22 cellular contexts compared by ENCODE assay signal in the genomic region with DNA sequence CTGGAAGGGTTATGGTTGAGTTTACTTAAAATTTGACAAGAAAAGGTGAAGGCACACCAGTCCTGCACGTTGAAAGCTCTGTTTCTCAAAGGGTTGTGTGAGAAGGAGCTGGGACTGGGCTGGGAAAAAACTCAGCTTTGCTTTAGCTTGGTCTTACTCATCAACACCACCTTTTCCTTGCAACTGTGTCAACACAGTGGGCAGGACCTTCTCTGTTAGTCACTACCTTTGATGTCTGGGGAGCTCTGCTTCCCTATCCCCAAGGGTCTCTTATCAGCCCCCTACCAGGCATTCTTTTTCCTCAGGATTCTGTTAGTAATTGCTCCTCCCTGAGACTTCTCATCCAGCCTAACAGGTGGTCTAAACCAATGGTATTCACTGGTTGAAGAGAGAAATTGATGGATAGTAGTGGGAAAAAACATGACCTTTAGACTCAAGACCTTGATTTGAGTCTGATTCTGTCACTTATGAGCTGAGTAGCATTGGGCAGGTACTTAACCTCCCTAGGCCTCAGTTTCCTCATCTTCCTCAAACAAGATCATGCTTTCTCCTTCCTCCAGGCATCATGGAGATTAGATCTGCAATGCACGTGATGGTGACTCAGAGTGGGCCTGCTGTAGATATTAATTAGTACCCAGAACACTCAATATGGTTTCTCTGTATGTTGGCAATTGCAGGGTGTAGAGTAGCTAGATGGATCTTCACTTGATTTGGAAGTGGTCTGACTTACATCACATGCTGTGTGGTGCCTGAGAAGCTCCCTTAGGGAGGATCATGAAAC. TPM values are rescaled to one million over a fixed set of nuclear protein-coding genes. Genes with fewer than 3 reads are reported as not detected.
A peak's percentile ranks its signal among the peaks of the same experiment; 100 is the strongest.
DNase-seq lines count a peak whose midpoint lies in the region; ATAC-seq and TF ChIP-seq lines count a peak whose summit lies in the region.
"Had no signal": no experiment of that assay in that cellular context is flagged by ENCODE, and none has a peak within 500 bp of the region (broad histone marks: within the 10 kb centered on the region; RNA-seq: fewer than 3 reads in every experiment).

No MANE protein-coding gene starts in this region.

- DNase-seq in DMS53 treated with DMSO at 0.1 percent for 48 hours (lab: John Stamatoyannopoulos, UW; ENCODE audit: unreplicated experiment) (peak; percentile 66), HT1080 (ENCODE audit: low read depth) (peak; percentile 70), mammary epithelial cell (peak; percentile 24), mesendoderm (peak; percentile 64), NCI-H1105 treated with DMSO at 0.1 percent for 48 hours (lab: John Stamatoyannopoulos, UW) (no peak), CD1c-positive myeloid dendritic cell (ENCODE audit: extremely low spot score) (no peak)
- DNase-seq: CD4-positive, alpha-beta T cell; COR-L47; DND-41; GOT3; HCEC 1CT; KBM-7; NCI-H1092 treated with DMSO at 0.1 percent for 48 hours; NCI-H2029; NCI-H2227 treated with DMSO at 0.1 percent for 48 hours; NCI-H524; NCI-H82 had no signal

- H2BK15ac ChIP-seq in mesendoderm (replicated peaks; ENCODE audit: low read depth) = no peak overlapping the region

- H2AFZ ChIP-seq in mammary epithelial cell (ENCODE audit: low read depth, low read length) = no peak overlapping the region

- H3K18ac ChIP-seq in mesendoderm (ENCODE audit: low read length) = no peak overlapping the region

- H3K4me1 ChIP-seq in mammary epithelial cell (ENCODE audit: insufficient read depth, low read length) (no peaks in the 10 kb centered on the region), mesendoderm (ENCODE audit: control insufficient read depth, low read depth, low read length) (no peaks in the 10 kb centered on the region)
- H3K4me1 ChIP-seq: SJSA1 had no signal

- CTCF ChIA-PET in mammary epithelial cell (lab: Charles Lee; ENCODE audit: low non-redundant PET) = no interaction called here

- H3K4ac ChIP-seq in mesendoderm (ENCODE audit: low read depth, low read length) = no peak overlapping the region

- TF ChIP-seq CTCF in mammary epithelial cell (conservative IDR thresholded peaks at IDR 0.05 in 1 of 2, IDR thresholded peaks at IDR 0.05 in 1 of 2; ENCODE audit: extremely low read depth in 1 of 2, insufficient read depth in 1 of 2, low read depth in 1 of 2, low read length in 2 of 2) = no peak

- no peak overlapping the region for H3K56ac ChIP-seq in mesendoderm (ENCODE audit: low read length)

- H4K8ac ChIP-seq in mesendoderm (ENCODE audit: low read depth, low read length) = no peak overlapping the region

- H2BK120ac ChIP-seq in mesendoderm (ENCODE audit: low read depth, low read length) = no peak overlapping the region

- H3K4me2 ChIP-seq in mammary epithelial cell (ENCODE audit: insufficient read depth, low read depth, low read length) = no peak overlapping the region
- no peak overlapping the region for H3K4me2 ChIP-seq in mesendoderm (ENCODE audit: low read length)

- H3K4me3 ChIP-seq in mammary epithelial cell (replicated peaks in 1 of 3; ENCODE audit: insufficient read depth in 1 of 3, low read depth in 2 of 3, low read length in 3 of 3) (no peak overlapping the region), mesendoderm (ENCODE audit: low read length) (no peak overlapping the region)
- H3K4me3 ChIP-seq: SJSA1 had no signal

- H3K27ac ChIP-seq in mammary epithelial cell (ENCODE audit: insufficient read depth, low read depth, low read length) = no peak overlapping the region
- H3K27ac ChIP-seq in mesendoderm (ENCODE audit: low read depth, low read length) = no peak overlapping the region
- H3K27ac ChIP-seq: SJSA1 had no signal

- dilution Hi-C loops in mammary epithelial cell (cut with HindIII; ENCODE audit: low sequenced_read_pairs) = no loop called here

- H3K27me3 ChIP-seq in mammary epithelial cell (ENCODE audit: insufficient read depth, low read length) (no peaks in the 10 kb centered on the region), mesendoderm (ENCODE audit: insufficient read depth, low read length, poor library complexity) (no peaks in the 10 kb centered on the region)
- H3K27me3 ChIP-seq: SJSA1 had no signal

- H3K23ac ChIP-seq in mesendoderm (ENCODE audit: low read length) = no peak overlapping the region

- intact Hi-C loops in mammary epithelial cell (cut with micrococcal nuclease) = no loop called here

- ATAC-seq in GM21786 (IDR thresholded peaks at IDR 0.05; ENCODE audit: unreplicated experiment) = no peak
- ATAC-seq: Right ventricle myocardium inferior had no signal

- no peak overlapping the region for H4K5ac ChIP-seq in mesendoderm (ENCODE audit: low read length)

- H3K79me2 ChIP-seq in mammary epithelial cell (ENCODE audit: insufficient read depth, low read length) = no peaks in the 10 kb centered on the region
- H3K79me2 ChIP-seq in mesendoderm (ENCODE audit: control insufficient read depth, insufficient read depth, low read length) = no peaks in the 10 kb centered on the region

- H3K9ac ChIP-seq in mammary epithelial cell (ENCODE audit: insufficient read depth, low read length) (no peak overlapping the region), mesendoderm (ENCODE audit: low read length) (no peak overlapping the region)

- H3K79me1 ChIP-seq in mesendoderm (ENCODE audit: low read length) = no peaks in the 10 kb centered on the region

- H4K20me1 ChIP-seq in mammary epithelial cell (ENCODE audit: insufficient read depth, low read length) = no peaks in the 10 kb centered on the region

- in situ Hi-C loops in mammary epithelial cell (cut with MboI; ENCODE audit: low sequenced_read_pairs in 2 of 2) = no loop called here

- no peak overlapping the region for H2BK5ac ChIP-seq in mesendoderm (ENCODE audit: low read length)

- H3K36me3 ChIP-seq in mammary epithelial cell (ENCODE audit: insufficient read depth, low read length) (no peaks in the 10 kb centered on the region), mesendoderm (ENCODE audit: control insufficient read depth, insufficient read depth, low read length) (no peaks in the 10 kb centered on the region)
- H3K36me3 ChIP-seq: SJSA1 had no signal

- H2AK5ac ChIP-seq in mesendoderm (ENCODE audit: low read length) = no peak overlapping the region

- no peaks in the 10 kb centered on the region for H3K9me3 ChIP-seq in mammary epithelial cell (replicated peaks; ENCODE audit: insufficient read depth, low read length)
- H3K9me3 ChIP-seq: SJSA1 had no signal

- WGBS in mammary epithelial cell (ENCODE audit: low coverage, missing lambda C conversion rate) = 26% methylated on average over 2 of the region's 2 CpGs
- no CpG with 5 or more reads among the region's 2 CpGs for WGBS in mesendoderm (ENCODE audit: extremely low coverage, insufficient coverage, low lambda C conversion rate)

- BruUV-seq in mammary epithelial cell (replicated peaks; lab: Mats Ljungman, UMichigan) = no TSS peak

RNA-seq across cellular contexts. Expression of gene FOXA2, which starts 17.2 kb away (rescaled TPM):
- total RNA-seq in HT1080 (2014; rRNA removed; shearing (Covaris generic)) = 4.2 and 4.9 TPM in 2 replicates
- 1.5 and 2.0 TPM in 2 replicates for polyA plus RNA-seq in HT1080 (2015; cell fraction: cytosol; rRNA removed)
- 1.6 and 2.2 TPM in 2 replicates for polyA plus RNA-seq in HT1080 (2015; cell fraction: nucleus; rRNA removed)
- total RNA-seq in mammary epithelial cell = 1 to 10 TPM in 1 of 2 donors, not detected in 1; 1.0 TPM
- 1.0 TPM for polyA plus RNA-seq in mammary epithelial cell
- polyA minus RNA-seq in mammary epithelial cell = 0.93 TPM
- polyA plus RNA-seq in mesendoderm (2013, experiment 1 of 2) = 5.9 TPM
- 5.6 TPM for polyA plus RNA-seq in mesendoderm (2013, experiment 2 of 2)
- total RNA-seq: CD4-positive, alpha-beta T cell; G401; Right ventricle myocardium inferior had no signal
- polyA plus RNA-seq: BJ had no signal

Comparison
In these comparisons a context has a peak if more than half of its experiments do, and no peak if none do; other contexts are left out.
1. DNase-seq: peak in DMS53 treated with DMSO at 0.1 percent for 48 hours (single experiment), HT1080 (single experiment), mammary epithelial cell (single experiment) and mesendoderm (single experiment); none in NCI-H1105 treated with DMSO at 0.1 percent for 48 hours (single experiment) and CD1c-positive myeloid dendritic cell (single experiment).